16 cellular contexts compared by ENCODE assay signal in genomic region chr3:141077631-141078030, GRCh38. TPM values are rescaled to one million over a fixed set of nuclear protein-coding genes. Genes with fewer than 3 reads are reported as not detected.
DNase-seq lines count a peak whose midpoint lies in the region; ATAC-seq, FAIRE-seq and TF ChIP-seq lines count a peak whose summit lies in the region.
"Had no signal": no experiment of that assay in that cellular context is flagged by ENCODE, and none has a peak within 500 bp of the region (broad histone marks: within the 10 kb centered on the region; RNA-seq: fewer than 3 reads in every experiment).

No MANE protein-coding gene starts in this region.

- no peak for FAIRE-seq in astrocyte (lab: Jason Lieb, UNC)
- FAIRE-seq: frontal cortex had no signal

- no peaks in the 10 kb centered on the region for H4K20me1 ChIP-seq in astrocyte (ENCODE audit: insufficient read depth, low read length)

- no peaks in the 10 kb centered on the region for H3K27me3 ChIP-seq in CD4-positive, alpha-beta T cell (ENCODE audit: control insufficient read depth, insufficient read depth, low read length)
- H3K27me3 ChIP-seq in astrocyte (ENCODE audit: insufficient read depth, low read length): no peaks in the 10 kb centered on the region
- no peaks in the 10 kb centered on the region for H3K27me3 ChIP-seq in lower lobe of right lung (ENCODE audit: low read depth)

- peak in 1 of 10 experiments; percentile 11 for DNase-seq in CD4-positive, alpha-beta T cell
- DNase-seq in astrocyte (ENCODE audit: low read depth) (no peak), lower lobe of right lung (no peak), progenitor cell of endocrine pancreas (ENCODE audit: low spot score, unreplicated experiment) (no peak)
- DNase-seq: activated CD4-positive, alpha-beta T cell treated with anti-CD3 and anti-CD28 coated beads for 1 hour; AML-193; effector CD8-positive, alpha-beta T cell; NCI-H1048; NCI-H446 treated with DMSO at 0.1 percent for 48 hours; PC-3 had no signal

- H3K36me3 ChIP-seq in astrocyte (ENCODE audit: insufficient read depth, low read length): no peaks in the 10 kb centered on the region
- no peaks in the 10 kb centered on the region for H3K36me3 ChIP-seq in lower lobe of right lung

- no peaks in the 10 kb centered on the region for H3K36me3 Mint-ChIP-seq in CD4-positive, alpha-beta T cell (ENCODE audit: low read depth)
- H3K36me3 Mint-ChIP-seq in astrocyte (ENCODE audit: low read depth, unreplicated experiment) (no peaks in the 10 kb centered on the region), progenitor cell of endocrine pancreas (ENCODE audit: insufficient read depth) (no peaks in the 10 kb centered on the region)

- peak overlapping the region; percentile 92 for H2AFZ ChIP-seq in astrocyte (ENCODE audit: low read depth, low read length)
- H2AFZ ChIP-seq: parathyroid adenoma had no signal

- H3K9ac ChIP-seq in astrocyte (ENCODE audit: low read length): peak overlapping the region; percentile 77
- H3K9ac ChIP-seq: parathyroid adenoma had no signal

- no peak for ATAC-seq in CD4-positive, alpha-beta T cell (ENCODE audit: poor library complexity)
- no peak for ATAC-seq in lower lobe of right lung
- ATAC-seq in HG03039 (IDR thresholded peaks at IDR 0.05; ENCODE audit: unreplicated experiment): no peak
- ATAC-seq in HG02981 (IDR thresholded peaks at IDR 0.05; ENCODE audit: unreplicated experiment): no peak
- no peak for ATAC-seq in activated CD4-positive, CD25-positive, alpha-beta regulatory T cell treated with anti-CD3 and anti-CD28 coated beads, Interleukin-2, amount 50 U/mL, for 24 hours
- no peak for ATAC-seq in GM19395 (IDR thresholded peaks at IDR 0.05; ENCODE audit: unreplicated experiment)
- ATAC-seq: PC-3 had no signal

- intact Hi-C loops in CD4-positive, alpha-beta T cell (cut with DNase I, micrococcal nuclease): no loop called here
- intact Hi-C loops in lower lobe of right lung (cut with DNase I): no loop called here

- H3K27ac ChIP-seq in CD4-positive, alpha-beta T cell (ENCODE audit: low read depth, low read length): no peak overlapping the region
- H3K27ac ChIP-seq in astrocyte (ENCODE audit: low read depth, low read length) (peak overlapping the region; percentile 80), lower lobe of right lung (peak overlapping the region; percentile 64)
- H3K27ac ChIP-seq: parathyroid adenoma had no signal

- no peak overlapping the region for H3K27ac Mint-ChIP-seq in CD4-positive, alpha-beta T cell
- H3K27ac Mint-ChIP-seq in astrocyte (ENCODE audit: unreplicated experiment) (no peak overlapping the region), progenitor cell of endocrine pancreas (peak overlapping the region; percentile 50)

- H3K4me1 ChIP-seq in astrocyte (ENCODE audit: insufficient read depth, low read length): peaks cover 17% of the 10 kb centered on the region
- peaks cover 27% of the 10 kb centered on the region for H3K4me1 ChIP-seq in lower lobe of right lung

- H3K9me3 ChIP-seq in CD4-positive, alpha-beta T cell (ENCODE audit: control insufficient read depth, low read length): no peaks in the 10 kb centered on the region
- no peaks in the 10 kb centered on the region for H3K9me3 ChIP-seq in astrocyte (ENCODE audit: insufficient read depth, low read depth, low read length)
- H3K9me3 ChIP-seq in lower lobe of right lung: no peaks in the 10 kb centered on the region

- H3K9me3 Mint-ChIP-seq in CD4-positive, alpha-beta T cell: no peaks in the 10 kb centered on the region
- no peaks in the 10 kb centered on the region for H3K9me3 Mint-ChIP-seq in astrocyte (ENCODE audit: unreplicated experiment)
- no peaks in the 10 kb centered on the region for H3K9me3 Mint-ChIP-seq in progenitor cell of endocrine pancreas (ENCODE audit: low read depth)

- peak overlapping the region; percentile 93 for H3K4me2 ChIP-seq in astrocyte (ENCODE audit: low read length)

- peaks cover 12% of the 10 kb centered on the region for H3K4me1 Mint-ChIP-seq in CD4-positive, alpha-beta T cell (ENCODE audit: low read depth)
- H3K4me1 Mint-ChIP-seq in astrocyte (ENCODE audit: low read depth, unreplicated experiment) (peaks cover 26% of the 10 kb centered on the region), progenitor cell of endocrine pancreas (ENCODE audit: low read depth) (peaks cover 43% of the 10 kb centered on the region)

- H3K27me3 Mint-ChIP-seq in CD4-positive, alpha-beta T cell: no peaks in the 10 kb centered on the region
- H3K27me3 Mint-ChIP-seq in astrocyte (ENCODE audit: low read depth, unreplicated experiment): no peaks in the 10 kb centered on the region
- peaks cover 3% of the 10 kb centered on the region for H3K27me3 Mint-ChIP-seq in progenitor cell of endocrine pancreas

- H3K4me3 Mint-ChIP-seq in CD4-positive, alpha-beta T cell: peak overlapping the region; percentile 58
- H3K4me3 Mint-ChIP-seq in astrocyte (ENCODE audit: unreplicated experiment) (no peak overlapping the region), progenitor cell of endocrine pancreas (ENCODE audit: low read depth) (no peak overlapping the region)

- TF ChIP-seq CTCF in CD4-positive, alpha-beta T cell (IDR thresholded peaks at IDR 0.05): no peak
- TF ChIP-seq CTCF in astrocyte (IDR thresholded peaks at IDR 0.05; ENCODE audit: insufficient read depth, low read depth, low read length) (no peak), lower lobe of right lung (IDR thresholded peaks at IDR 0.05) (no peak), progenitor cell of endocrine pancreas (IDR thresholded peaks at IDR 0.05; ENCODE audit: unreplicated experiment) (no peak)

- H3K4me3 ChIP-seq in astrocyte (ENCODE audit: insufficient read depth, low read depth, low read length): peak overlapping the region; percentile 53
- peak overlapping the region; percentile 45 for H3K4me3 ChIP-seq in lower lobe of right lung

- CTCF ChIA-PET in CD4-positive, alpha-beta T cell (lab: Charles Lee): no interaction called here

- POLR2A ChIA-PET in CD4-positive, alpha-beta T cell (lab: Charles Lee): no interaction called here

- H3K79me2 ChIP-seq in astrocyte (ENCODE audit: insufficient read depth, low read length): no peaks in the 10 kb centered on the region

RNA-seq across cellular contexts. Expression of gene SPSB4, which starts 26.5 kb away (rescaled TPM):
- not detected for total RNA-seq in CD4-positive, alpha-beta T cell
- total RNA-seq in astrocyte: 0.94 and 2.2 TPM in 2 replicates
- 0.80 TPM for total RNA-seq in lower lobe of right lung
- total RNA-seq in progenitor cell of endocrine pancreas: 9.5 and 12.7 TPM in 2 replicates
- total RNA-seq: PC-3 had no signal
